ENCODE assay signal across 2 cellular contexts in genomic region chr13:20301391-20302071, GRCh38.
TF ChIP-seq lines count a peak whose summit lies in the region.

No MANE protein-coding gene starts in this region.

TF ChIP-seq in SK-N-SH treated with all-trans-retinoic acid at 6 μM for 48 hours, 23 proteins besides CTCF, POLR2A, EP300 and RAD21 (continued from another document):
- TF ChIP-seq, protein P1, sequence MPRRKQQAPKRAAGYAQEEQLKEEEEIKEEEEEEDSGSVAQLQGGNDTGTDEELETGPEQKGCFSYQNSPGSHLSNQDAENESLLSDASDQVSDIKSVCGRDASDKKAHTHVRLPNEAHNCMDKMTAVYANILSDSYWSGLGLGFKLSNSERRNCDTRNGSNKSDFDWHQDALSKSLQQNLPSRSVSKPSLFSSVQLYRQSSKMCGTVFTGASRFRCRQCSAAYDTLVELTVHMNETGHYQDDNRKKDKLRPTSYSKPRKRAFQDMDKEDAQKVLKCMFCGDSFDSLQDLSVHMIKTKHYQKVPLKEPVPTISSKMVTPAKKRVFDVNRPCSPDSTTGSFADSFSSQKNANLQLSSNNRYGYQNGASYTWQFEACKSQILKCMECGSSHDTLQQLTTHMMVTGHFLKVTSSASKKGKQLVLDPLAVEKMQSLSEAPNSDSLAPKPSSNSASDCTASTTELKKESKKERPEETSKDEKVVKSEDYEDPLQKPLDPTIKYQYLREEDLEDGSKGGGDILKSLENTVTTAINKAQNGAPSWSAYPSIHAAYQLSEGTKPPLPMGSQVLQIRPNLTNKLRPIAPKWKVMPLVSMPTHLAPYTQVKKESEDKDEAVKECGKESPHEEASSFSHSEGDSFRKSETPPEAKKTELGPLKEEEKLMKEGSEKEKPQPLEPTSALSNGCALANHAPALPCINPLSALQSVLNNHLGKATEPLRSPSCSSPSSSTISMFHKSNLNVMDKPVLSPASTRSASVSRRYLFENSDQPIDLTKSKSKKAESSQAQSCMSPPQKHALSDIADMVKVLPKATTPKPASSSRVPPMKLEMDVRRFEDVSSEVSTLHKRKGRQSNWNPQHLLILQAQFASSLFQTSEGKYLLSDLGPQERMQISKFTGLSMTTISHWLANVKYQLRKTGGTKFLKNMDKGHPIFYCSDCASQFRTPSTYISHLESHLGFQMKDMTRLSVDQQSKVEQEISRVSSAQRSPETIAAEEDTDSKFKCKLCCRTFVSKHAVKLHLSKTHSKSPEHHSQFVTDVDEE (CRISPR knock-in tag; IDR thresholded peaks at IDR 0.05): no peak
- no peak for TF ChIP-seq ESRRG (CRISPR knock-in tag; IDR thresholded peaks at IDR 0.05)
- no peak for TF ChIP-seq ARNTL (CRISPR knock-in tag; IDR thresholded peaks at IDR 0.05; ENCODE audit: borderline replicate concordance, low read depth)
- TF ChIP-seq ZNF565 (CRISPR knock-in tag; conservative IDR thresholded peaks at IDR 0.05; ENCODE audit: low read depth): no peak
- TF ChIP-seq TCF4 (CRISPR knock-in tag; IDR thresholded peaks at IDR 0.05; ENCODE audit: borderline replicate concordance): no peak
- TF ChIP-seq ZC3H10 (CRISPR knock-in tag; IDR thresholded peaks at IDR 0.05): no peak
- TF ChIP-seq, protein P2, sequence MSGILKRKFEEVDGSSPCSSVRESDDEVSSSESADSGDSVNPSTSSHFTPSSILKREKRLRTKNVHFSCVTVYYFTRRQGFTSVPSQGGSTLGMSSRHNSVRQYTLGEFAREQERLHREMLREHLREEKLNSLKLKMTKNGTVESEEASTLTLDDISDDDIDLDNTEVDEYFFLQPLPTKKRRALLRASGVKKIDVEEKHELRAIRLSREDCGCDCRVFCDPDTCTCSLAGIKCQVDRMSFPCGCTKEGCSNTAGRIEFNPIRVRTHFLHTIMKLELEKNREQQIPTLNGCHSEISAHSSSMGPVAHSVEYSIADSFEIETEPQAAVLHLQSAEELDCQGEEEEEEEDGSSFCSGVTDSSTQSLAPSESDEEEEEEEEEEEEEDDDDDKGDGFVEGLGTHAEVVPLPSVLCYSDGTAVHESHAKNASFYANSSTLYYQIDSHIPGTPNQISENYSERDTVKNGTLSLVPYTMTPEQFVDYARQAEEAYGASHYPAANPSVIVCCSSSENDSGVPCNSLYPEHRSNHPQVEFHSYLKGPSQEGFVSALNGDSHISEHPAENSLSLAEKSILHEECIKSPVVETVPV (CRISPR knock-in tag; IDR thresholded peaks at IDR 0.05): no peak
- no peak for TF ChIP-seq OSR1 (CRISPR knock-in tag; IDR thresholded peaks at IDR 0.05)
- TF ChIP-seq CSDC2 (CRISPR knock-in tag; IDR thresholded peaks at IDR 0.05): no peak
- TF ChIP-seq ISL1 (CRISPR knock-in tag; IDR thresholded peaks at IDR 0.05): no peak
- TF ChIP-seq ZFP3 (CRISPR knock-in tag; IDR thresholded peaks at IDR 0.05): no peak
- TF ChIP-seq SNAI2 (CRISPR knock-in tag; IDR thresholded peaks at IDR 0.05): no peak
- no peak for TF ChIP-seq TOX (CRISPR knock-in tag; IDR thresholded peaks at IDR 0.05; ENCODE audit: borderline replicate concordance)
- TF ChIP-seq ZNF70 (CRISPR knock-in tag; IDR thresholded peaks at IDR 0.05): no peak
- TF ChIP-seq ZFP30 (CRISPR knock-in tag; IDR thresholded peaks at IDR 0.05): no peak
- no peak for TF ChIP-seq POU6F1 (CRISPR knock-in tag; IDR thresholded peaks at IDR 0.05; ENCODE audit: borderline replicate concordance, low read depth)
- TF ChIP-seq, protein P3, sequence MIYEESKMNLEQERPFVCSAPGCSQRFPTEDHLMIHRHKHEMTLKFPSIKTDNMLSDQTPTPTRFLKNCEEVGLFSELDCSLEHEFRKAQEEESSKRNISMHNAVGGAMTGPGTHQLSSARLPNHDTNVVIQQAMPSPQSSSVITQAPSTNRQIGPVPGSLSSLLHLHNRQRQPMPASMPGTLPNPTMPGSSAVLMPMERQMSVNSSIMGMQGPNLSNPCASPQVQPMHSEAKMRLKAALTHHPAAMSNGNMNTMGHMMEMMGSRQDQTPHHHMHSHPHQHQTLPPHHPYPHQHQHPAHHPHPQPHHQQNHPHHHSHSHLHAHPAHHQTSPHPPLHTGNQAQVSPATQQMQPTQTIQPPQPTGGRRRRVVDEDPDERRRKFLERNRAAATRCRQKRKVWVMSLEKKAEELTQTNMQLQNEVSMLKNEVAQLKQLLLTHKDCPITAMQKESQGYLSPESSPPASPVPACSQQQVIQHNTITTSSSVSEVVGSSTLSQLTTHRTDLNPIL (CRISPR knock-in tag; IDR thresholded peaks at IDR 0.05; ENCODE audit: low read depth): no peak

TF ChIP-seq in H1, 55 proteins besides CTCF, POLR2A, EP300 and RAD21 (continued from another document):
- TF ChIP-seq, protein P4, sequence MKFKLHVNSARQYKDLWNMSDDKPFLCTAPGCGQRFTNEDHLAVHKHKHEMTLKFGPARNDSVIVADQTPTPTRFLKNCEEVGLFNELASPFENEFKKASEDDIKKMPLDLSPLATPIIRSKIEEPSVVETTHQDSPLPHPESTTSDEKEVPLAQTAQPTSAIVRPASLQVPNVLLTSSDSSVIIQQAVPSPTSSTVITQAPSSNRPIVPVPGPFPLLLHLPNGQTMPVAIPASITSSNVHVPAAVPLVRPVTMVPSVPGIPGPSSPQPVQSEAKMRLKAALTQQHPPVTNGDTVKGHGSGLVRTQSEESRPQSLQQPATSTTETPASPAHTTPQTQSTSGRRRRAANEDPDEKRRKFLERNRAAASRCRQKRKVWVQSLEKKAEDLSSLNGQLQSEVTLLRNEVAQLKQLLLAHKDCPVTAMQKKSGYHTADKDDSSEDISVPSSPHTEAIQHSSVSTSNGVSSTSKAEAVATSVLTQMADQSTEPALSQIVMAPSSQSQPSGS (IDR thresholded peaks at IDR 0.05; ENCODE audit: low read length): no peak
- TF ChIP-seq, protein P5, sequence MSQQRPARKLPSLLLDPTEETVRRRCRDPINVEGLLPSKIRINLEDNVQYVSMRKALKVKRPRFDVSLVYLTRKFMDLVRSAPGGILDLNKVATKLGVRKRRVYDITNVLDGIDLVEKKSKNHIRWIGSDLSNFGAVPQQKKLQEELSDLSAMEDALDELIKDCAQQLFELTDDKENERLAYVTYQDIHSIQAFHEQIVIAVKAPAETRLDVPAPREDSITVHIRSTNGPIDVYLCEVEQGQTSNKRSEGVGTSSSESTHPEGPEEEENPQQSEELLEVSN (IDR thresholded peaks at IDR 0.05): 0 out of 2 replicates have a peak, but pooled peaks have one; percentile 10
- TF ChIP-seq RNF2 (IDR thresholded peaks at IDR 0.05; ENCODE audit: borderline replicate concordance, low read depth, low read length, missing control alignments, poor library complexity, severe bottlenecking): no peak
- TF ChIP-seq CTBP2 (IDR thresholded peaks at IDR 0.05; ENCODE audit: borderline replicate concordance, insufficient read depth, insufficient read length, low read length): peak; percentile 17
- peak; percentile 85 for TF ChIP-seq KDM4A (IDR thresholded peaks at IDR 0.05; ENCODE audit: low read depth, low read length, severe bottlenecking)
- peak; percentile 64; the same call in 1 of the 2 replicates for TF ChIP-seq TBP (IDR thresholded peaks at IDR 0.05; ENCODE audit: low read depth, low read length)
- TF ChIP-seq BCL11A (IDR thresholded peaks at IDR 0.05; ENCODE audit: low read depth in 2 of 2, low read length in 2 of 2): no peak
- no peak for TF ChIP-seq KDM1A (IDR thresholded peaks at IDR 0.05; ENCODE audit: borderline replicate concordance, low read length)
- peak; percentile 26 for TF ChIP-seq ASH2L (IDR thresholded peaks at IDR 0.05; ENCODE audit: low read length)
- no peak for TF ChIP-seq SP4 (IDR thresholded peaks at IDR 0.05; ENCODE audit: low read length)
